18 cellular contexts compared by ENCODE assay signal in genomic region chr2:75035444-75036353, GRCh38.
DNase-seq lines count a peak whose midpoint lies in the region; ATAC-seq and TF ChIP-seq lines count a peak whose summit lies in the region.
"Had no signal": no experiment of that assay in that cellular context is flagged by ENCODE, and none has a peak within 500 bp of the region (broad histone marks: within the 10 kb centered on the region; RNA-seq: fewer than 3 reads in every experiment).

No MANE protein-coding gene starts in this region.

- DNase-seq in IMR-90 (peak; percentile 6), SKM-1 (lab: John Stamatoyannopoulos, UW; ENCODE audit: unreplicated experiment) (peak; percentile 42), fibroblast of the aortic adventitia (ENCODE audit: low read depth) (peak; percentile 83), sciatic nerve (ENCODE audit: low spot score) (no peak), SK-N-DZ (ENCODE audit: low spot score) (no peak), COLO668 (lab: John Stamatoyannopoulos, UW; ENCODE audit: unreplicated experiment) (no peak)
- DNase-seq: cortex of kidney; DMS79 treated with DMSO at 0.1 percent for 48 hours; islet precursor cell; naive B cell; NCI-H1694 treated with DMSO at 0.1 percent for 48 hours; NCI-H510A treated with DMSO at 0.1 percent for 48 hours; Peyer's patch; psoas muscle; stimulated activated CD4-positive, alpha-beta T cell treated with anti-CD3 and anti-CD28 coated beads, Interleukin-2, amount 100 ng/mL, for 24 hours; trophoblast cell had no signal

- H2BK120ac ChIP-seq in IMR-90 (ENCODE audit: low read depth, low read length), result no peak overlapping the region

- H3K14ac ChIP-seq in IMR-90 (replicated peaks; ENCODE audit: low read depth, low read length), result no peak overlapping the region

- intact Hi-C loops in IMR-90 (cut with micrococcal nuclease), result no loop called here
- intact Hi-C loops in sciatic nerve (cut with DNase I), result no loop called here

- H2AK9ac ChIP-seq in IMR-90 (replicated peaks; ENCODE audit: low read depth, low read length, poor library complexity), result no peak overlapping the region

- no peak overlapping the region for H2BK20ac ChIP-seq in IMR-90 (ENCODE audit: low read depth, low read length)

- H3K4me2 ChIP-seq in IMR-90 (ENCODE audit: low read depth, low read length), result no peak overlapping the region

- H3K18ac ChIP-seq in IMR-90 (ENCODE audit: low read depth, low read length), result no peak overlapping the region

- no peak for TF ChIP-seq POLR2A in IMR-90 (IDR thresholded peaks at IDR 0.05; ENCODE audit: low read depth, low read length)

- H3K23ac ChIP-seq in IMR-90 (ENCODE audit: low read depth, low read length), result no peak overlapping the region

- dilution Hi-C loops in IMR-90 (cut with HindIII; ENCODE audit: low sequenced_read_pairs, unreplicated experiment), result no loop called here

- in situ Hi-C loops in IMR-90 (cut with MboI; ENCODE audit: low sequenced_read_pairs), result no loop called here

- CTCF ChIA-PET in IMR-90 (lab: Yijun Ruan, JAX), result no interaction called here

- H3K27me3 ChIP-seq in IMR-90 (ENCODE audit: control insufficient read depth, insufficient read depth, low read length), result no peaks in the 10 kb centered on the region
- H3K27me3 ChIP-seq: Peyer's patch had no signal

- H4K91ac ChIP-seq in IMR-90 (ENCODE audit: insufficient read depth, low read depth, low read length), result no peak overlapping the region

- no peak overlapping the region for H3K9ac ChIP-seq in IMR-90 (ENCODE audit: low read depth, low read length)

- no peak overlapping the region for H4K8ac ChIP-seq in IMR-90 (ENCODE audit: low read depth in 2 of 2, low read length in 2 of 2)

- H3K36me3 ChIP-seq in IMR-90 (ENCODE audit: control insufficient read depth, insufficient read depth, low read length), result no peaks in the 10 kb centered on the region; the same call in 1 of the 2 replicates
- H3K36me3 ChIP-seq: Peyer's patch had no signal

- H2AK5ac ChIP-seq in IMR-90 (ENCODE audit: low read depth, low read length), result no peak overlapping the region

- no peaks in the 10 kb centered on the region for H4K20me1 ChIP-seq in IMR-90 (ENCODE audit: insufficient read depth, low read length)

- POLR2A ChIA-PET in IMR-90 (lab: Charles Lee; ENCODE audit: unreplicated experiment), result no interaction called here

- H3K4me3 ChIP-seq in IMR-90 (ENCODE audit: insufficient read depth, low read depth, low read length), result no peak overlapping the region
- H3K4me3 ChIP-seq in fibroblast of the aortic adventitia (ENCODE audit: low read depth, low read length), result no peak overlapping the region
- H3K4me3 ChIP-seq: Peyer's patch, psoas muscle had no signal

- no peak overlapping the region for H3K27ac ChIP-seq in IMR-90 (ENCODE audit: insufficient read depth, low read length)
- H3K27ac ChIP-seq: Peyer's patch, psoas muscle had no signal

- no peak for TF ChIP-seq RAD21 in IMR-90 (IDR thresholded peaks at IDR 0.05; ENCODE audit: low read length)

- no peak overlapping the region for H2BK15ac ChIP-seq in IMR-90 (ENCODE audit: low read depth, low read length)

- no TSS peak for BruUV-seq in IMR-90 (replicated peaks; lab: Mats Ljungman, UMichigan)

- no peak overlapping the region for H2BK5ac ChIP-seq in IMR-90 (ENCODE audit: low read depth, low read length, poor library complexity, severe bottlenecking)

- H4K5ac ChIP-seq in IMR-90 (ENCODE audit: low read depth, low read length), result no peak overlapping the region

- H3K4ac ChIP-seq in IMR-90 (ENCODE audit: low read depth, low read length), result no peak overlapping the region; the same call in 1 of the 2 replicates

- WGBS in IMR-90 (ENCODE audit: extremely low coverage in 2 of 2, insufficient read length in 1 of 2), 2 experiments, result no CpG with 5 or more reads among the region's 3 CpGs

- TF ChIP-seq CTCF in IMR-90 (conservative IDR thresholded peaks at IDR 0.05; ENCODE audit: low read depth, low read length) (no peak), fibroblast of the aortic adventitia (IDR thresholded peaks at IDR 0.05; ENCODE audit: insufficient read depth, low read length) (no peak)

- ATAC-seq in IMR-90 (ENCODE audit: low read depth) (no peak), sciatic nerve (peak; percentile 44), HG03139 (IDR thresholded peaks at IDR 0.05; ENCODE audit: unreplicated experiment) (no peak), HG03439 (IDR thresholded peaks at IDR 0.05; ENCODE audit: unreplicated experiment) (no peak)

- H3K56ac ChIP-seq in IMR-90 (ENCODE audit: extremely low read depth, insufficient read depth, low read length), result no peak overlapping the region

- no peaks in the 10 kb centered on the region for H3K79me1 ChIP-seq in IMR-90 (ENCODE audit: low read depth in 1 of 2, low read length in 2 of 2)

- no peaks in the 10 kb centered on the region for H3K9me1 ChIP-seq in IMR-90 (ENCODE audit: insufficient read depth, low read length)

- H3K9me3 ChIP-seq in IMR-90 (ENCODE audit: control insufficient read depth, insufficient read depth, low read length), result no peaks in the 10 kb centered on the region
- H3K9me3 ChIP-seq: Peyer's patch, psoas muscle had no signal

- H2AFZ ChIP-seq in IMR-90 (replicated peaks; ENCODE audit: low read length, poor library complexity), result no peak overlapping the region

- no peaks in the 10 kb centered on the region; the same call in 1 of the 2 replicates for H3K4me1 ChIP-seq in IMR-90 (ENCODE audit: control insufficient read depth, insufficient read depth, low read length)
- H3K4me1 ChIP-seq: Peyer's patch had no signal

TF ChIP-seq in IMR-90, 13 proteins besides CTCF, POLR2A, EP300 and RAD21:
- TF ChIP-seq CHD1 (IDR thresholded peaks at IDR 0.05; ENCODE audit: low read depth, low read length) (no peak), CEBPB (IDR thresholded peaks at IDR 0.05; ENCODE audit: low read depth, low read length) (peak; percentile 60)

Comparison
In these comparisons a context has a peak if more than half of its experiments do, and no peak if none do; other contexts are left out.
1. DNase-seq: peak in IMR-90 (single experiment), SKM-1 (single experiment) and fibroblast of the aortic adventitia (single experiment); none in sciatic nerve (single experiment), SK-N-DZ (single experiment) and COLO668 (single experiment).